Comparison of ENCODE assay signal across 8 cellular contexts in the genomic region with DNA sequence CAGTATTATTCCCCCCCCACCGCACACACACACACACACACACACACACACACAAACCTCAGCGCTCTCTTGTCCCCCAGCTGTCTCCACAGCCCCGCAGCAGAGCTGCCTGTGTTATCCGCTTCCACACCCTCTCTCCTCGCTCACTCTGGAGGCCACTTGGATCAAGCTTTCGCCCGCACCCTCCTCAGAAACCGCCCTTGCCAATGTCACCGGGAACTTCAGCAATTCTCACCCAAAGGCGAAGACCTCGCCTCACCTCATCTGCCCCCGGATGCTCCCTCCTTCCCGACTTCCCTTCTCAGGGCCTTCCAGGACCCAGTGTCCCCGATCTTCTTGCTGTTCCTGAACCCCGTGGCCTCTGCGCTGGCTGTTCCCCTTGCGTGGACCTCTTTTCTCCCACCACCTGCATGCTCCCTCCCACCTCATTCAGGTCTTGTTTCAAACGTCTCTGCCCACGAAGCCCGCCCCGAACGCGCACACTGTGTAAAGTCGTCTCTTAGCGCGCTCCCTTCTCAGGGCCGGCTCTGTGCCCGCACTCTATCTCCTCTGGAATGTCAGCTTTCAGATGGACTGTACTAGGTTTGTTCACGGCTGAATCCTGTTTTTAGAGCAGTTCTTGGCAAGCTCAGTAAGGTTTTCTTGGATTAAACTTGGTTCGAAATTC. TPM values are rescaled to one million over a fixed set of nuclear protein-coding genes. Genes with fewer than 3 reads are reported as not detected.
DNase-seq lines count a peak whose midpoint lies in the region; ATAC-seq and TF ChIP-seq lines count a peak whose summit lies in the region.

No MANE protein-coding gene starts in this region.

- H3K79me2 ChIP-seq in smooth muscle cell (ENCODE audit: low read depth): no peaks in the 10 kb centered on the region

- in situ Hi-C loops in HAP-1 (cut with MboI; ENCODE audit: low sequenced_read_pairs): no loop called here

- peaks cover 13% of the 10 kb centered on the region for H3F3A ChIP-seq in smooth muscle cell (ENCODE audit: low read depth)

- WGBS in smooth muscle cell (ENCODE audit: low lambda C conversion rate): 6% methylated on average over 30 of the region's 30 CpGs

- no peak for TF ChIP-seq CTCF in smooth muscle cell (IDR thresholded peaks at IDR 0.05; ENCODE audit: borderline replicate concordance, insufficient read depth, poor library complexity, severe bottlenecking)

- H3K27ac ChIP-seq in smooth muscle cell (ENCODE audit: low read depth): no peak overlapping the region

- DNase-seq in HAP-1 (ENCODE audit: low spot score in 2 of 2) (peak in 1 of 2 experiments; percentile 40), left ventricle myocardium superior (peak; percentile 45), smooth muscle cell (lab: John Stamatoyannopoulos, UW; ENCODE audit: unreplicated experiment) (no peak), NCI-H2171 treated with DMSO at 0.1 percent for 48 hours (lab: John Stamatoyannopoulos, UW) (no peak)
- no peak for DNase-seq in activated T-cell treated with anti-CD3 and anti-CD28 coated beads, Interleukin-2, amount 50 U/mL, for 4 hours

- H2AFZ ChIP-seq in smooth muscle cell (ENCODE audit: low read depth): peak overlapping the region; percentile 92

- peak overlapping the region; percentile 89 for H3K4me3 Mint-ChIP-seq in activated T-cell treated with anti-CD3 and anti-CD28 coated beads, Interleukin-2, amount 50 U/mL, for 4 hours

- H3K36me3 Mint-ChIP-seq in activated T-cell treated with anti-CD3 and anti-CD28 coated beads, Interleukin-2, amount 50 U/mL, for 4 hours (ENCODE audit: insufficient read depth): no peaks in the 10 kb centered on the region

- H3K36me3 ChIP-seq in HAP-1 (replicated peaks) (no peaks in the 10 kb centered on the region), smooth muscle cell (ENCODE audit: low read depth) (no peaks in the 10 kb centered on the region)

- H3K9me3 Mint-ChIP-seq in activated T-cell treated with anti-CD3 and anti-CD28 coated beads, Interleukin-2, amount 50 U/mL, for 4 hours: peaks cover 5% of the 10 kb centered on the region

- peaks cover 28% of the 10 kb centered on the region for H3K4me1 Mint-ChIP-seq in activated T-cell treated with anti-CD3 and anti-CD28 coated beads, Interleukin-2, amount 50 U/mL, for 4 hours (ENCODE audit: low read depth)

- ATAC-seq in activated T-cell treated with anti-CD3 and anti-CD28 coated beads, Interleukin-2, amount 50 U/mL, for 4 hours: no peak
- ATAC-seq in left ventricle myocardium superior (peak; percentile 17), HG02588 (IDR thresholded peaks at IDR 0.05; ENCODE audit: unreplicated experiment) (no peak), HG03139 (IDR thresholded peaks at IDR 0.05; ENCODE audit: unreplicated experiment) (no peak), esophagus mucosa (no peak)

- H3K4me1 ChIP-seq in HAP-1 (peaks cover 12% of the 10 kb centered on the region), smooth muscle cell (ENCODE audit: low read depth) (no peaks in the 10 kb centered on the region)

- H3K9me3 ChIP-seq in HAP-1: no peaks in the 10 kb centered on the region
- H3K9me3 ChIP-seq in smooth muscle cell (replicated peaks; ENCODE audit: low read depth): no peaks in the 10 kb centered on the region

- no peaks in the 10 kb centered on the region for H4K20me1 ChIP-seq in smooth muscle cell (ENCODE audit: low read depth)

- H3K9ac ChIP-seq in smooth muscle cell (ENCODE audit: low read depth): no peak overlapping the region

- H3K27me3 Mint-ChIP-seq in activated T-cell treated with anti-CD3 and anti-CD28 coated beads, Interleukin-2, amount 50 U/mL, for 4 hours (ENCODE audit: low read depth): peaks cover 21% of the 10 kb centered on the region

- H3K4me3 ChIP-seq in HAP-1 (peak overlapping the region; percentile 38), smooth muscle cell (peak overlapping the region; percentile 55)

- no peaks in the 10 kb centered on the region for H3K27me3 ChIP-seq in HAP-1 (ENCODE audit: low read depth)
- H3K27me3 ChIP-seq in smooth muscle cell (ENCODE audit: low read depth): peaks cover 24% of the 10 kb centered on the region

- intact Hi-C loops in left ventricle myocardium superior (cut with micrococcal nuclease): no loop called here

- H3K4me2 ChIP-seq in smooth muscle cell: peak overlapping the region; percentile 88

RNA-seq across cellular contexts. Expression of a gene that starts 0.9 kb away (rescaled TPM):
- 1 to 10 TPM in 1 of 3 donors, under 1 TPM in 2; 0.18 to 2.1 (median 0.99) TPM for total RNA-seq in activated T-cell treated with anti-CD3 and anti-CD28 coated beads, Interleukin-2, amount 50 U/mL, for 4 hours
- total RNA-seq in left ventricle myocardium superior (20.0 TPM), smooth muscle cell (3.4 TPM in 1 of 2 replicates, not detected in the other), esophagus mucosa (36.9 TPM)
- 0.45 TPM in 1 of 2 replicates, not detected in the other for polyA plus RNA-seq in smooth muscle cell

RNA-seq across cellular contexts. Expression of a gene that starts 17.2 kb away (rescaled TPM):
- total RNA-seq in activated T-cell treated with anti-CD3 and anti-CD28 coated beads, Interleukin-2, amount 50 U/mL, for 4 hours: 10 to 100 TPM; 37.6 to 39.5 (median 38.3) TPM
- 23.7 TPM for total RNA-seq in left ventricle myocardium superior
- 6.3 and 7.5 TPM in 2 replicates for total RNA-seq in smooth muscle cell
- 2.4 and 2.6 TPM in 2 replicates for polyA plus RNA-seq in smooth muscle cell
- 16.4 TPM for total RNA-seq in esophagus mucosa

RNA-seq across cellular contexts. Expression of a gene that starts 37.8 kb away (rescaled TPM):
- 1,000 to 10,000 TPM; 2,938 to 3,145 (median 2,972) TPM for total RNA-seq in activated T-cell treated with anti-CD3 and anti-CD28 coated beads, Interleukin-2, amount 50 U/mL, for 4 hours
- total RNA-seq in left ventricle myocardium superior (641 TPM), smooth muscle cell (2,098 and 2,144 TPM in 2 replicates), esophagus mucosa (1,941 TPM)
- polyA plus RNA-seq in smooth muscle cell: 617 and 686 TPM in 2 replicates

RNA-seq across cellular contexts. Expression of a gene that starts 55.1 kb away (rescaled TPM):
- 10 to 100 TPM; 11.4 to 12.5 (median 12.0) TPM for total RNA-seq in activated T-cell treated with anti-CD3 and anti-CD28 coated beads, Interleukin-2, amount 50 U/mL, for 4 hours
- 10.0 TPM for total RNA-seq in left ventricle myocardium superior
- total RNA-seq in smooth muscle cell: 5.0 and 6.9 TPM in 2 replicates
- polyA plus RNA-seq in smooth muscle cell: 3.2 and 4.8 TPM in 2 replicates
- 2.7 TPM for total RNA-seq in esophagus mucosa

RNA-seq across cellular contexts. Expression of a gene that starts 58.5 kb away (rescaled TPM):
- total RNA-seq in activated T-cell treated with anti-CD3 and anti-CD28 coated beads, Interleukin-2, amount 50 U/mL, for 4 hours: not detected
- total RNA-seq in left ventricle myocardium superior: not detected
- not detected in 2 replicates for total RNA-seq in smooth muscle cell
- polyA plus RNA-seq in smooth muscle cell: not detected in 2 replicates
- not detected for total RNA-seq in esophagus mucosa
